Comparison of ENCODE assay signal across 11 cellular contexts in the genomic region with DNA sequence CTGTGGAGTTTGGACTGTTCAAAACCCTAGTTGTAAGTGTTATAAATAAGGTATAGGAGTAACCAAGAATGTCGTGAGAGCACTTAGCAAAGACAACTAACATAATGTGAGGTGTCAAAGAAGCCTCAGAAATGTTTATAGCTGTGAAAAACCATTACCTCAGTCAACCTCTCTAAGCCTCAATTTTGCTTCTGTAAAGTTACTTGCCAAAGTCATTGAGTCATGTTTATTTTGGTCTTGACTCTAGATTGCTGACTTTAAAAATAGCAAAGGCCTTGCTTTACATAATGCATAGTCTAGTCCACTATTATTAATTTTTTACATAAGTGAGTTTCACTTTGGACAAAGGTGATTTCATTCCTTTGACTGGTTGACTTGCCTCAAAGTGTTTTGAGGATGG.
DNase-seq lines count a peak whose midpoint lies in the region; ATAC-seq, FAIRE-seq and TF ChIP-seq lines count a peak whose summit lies in the region.
"Had no signal": no experiment of that assay in that cellular context is flagged by ENCODE, and none has a peak within 500 bp of the region (broad histone marks: within the 10 kb centered on the region; RNA-seq: fewer than 3 reads in every experiment).

No MANE protein-coding gene starts in this region.

- 63 to 72% (median 64%) methylated on average over 1 of the region's 1 CpG for WGBS in ovary, 3 donors
- 35 to 48% methylated on average over 1 of the region's 1 CpG for WGBS in upper lobe of left lung, 2 donors

- no peak overlapping the region for H3K27ac ChIP-seq in ovary
- no peak overlapping the region for H3K27ac ChIP-seq in upper lobe of left lung
- H3K27ac ChIP-seq: SK-N-MC had no signal

- H3K27me3 ChIP-seq in bronchial epithelial cell (ENCODE audit: control insufficient read depth, insufficient read depth, low read length) (no peaks in the 10 kb centered on the region), ovary (no peaks in the 10 kb centered on the region), upper lobe of left lung (no peaks in the 10 kb centered on the region)

- no peak overlapping the region for H3K4me3 ChIP-seq in bronchial epithelial cell (ENCODE audit: low read depth, low read length)
- no peak overlapping the region for H3K4me3 ChIP-seq in ovary
- no peak overlapping the region for H3K4me3 ChIP-seq in upper lobe of left lung
- H3K4me3 ChIP-seq: SK-N-MC had no signal

- ATAC-seq in GM18508 (IDR thresholded peaks at IDR 0.05; ENCODE audit: insufficient read depth, unreplicated experiment): peak; percentile 87
- peak; percentile 85 for ATAC-seq in GM21381 (IDR thresholded peaks at IDR 0.05; ENCODE audit: unreplicated experiment)
- peak; percentile 68 for ATAC-seq in HG03064 (IDR thresholded peaks at IDR 0.05; ENCODE audit: low read depth, unreplicated experiment)
- ATAC-seq in upper lobe of left lung (ENCODE audit: low FRiP score in 2 of 2): no peak
- ATAC-seq: activated CD8-positive, alpha-beta T cell treated with anti-CD3 and anti-CD28 coated beads for 36 hours had no signal

- TF ChIP-seq EP300 in ovary (IDR thresholded peaks at IDR 0.05) (no peak), upper lobe of left lung (IDR thresholded peaks at IDR 0.05) (no peak)

- no peak for FAIRE-seq in bronchial epithelial cell (lab: Jason Lieb, UNC)

- DNase-seq in bronchial epithelial cell (ENCODE audit: low read depth) (peak; percentile 47), ovary (no peak), RPMI8226 (no peak), upper lobe of left lung (no peak)
- no peak for DNase-seq in effector CD8-positive, alpha-beta T cell (lab: John Stamatoyannopoulos, UW)
- DNase-seq: activated CD8-positive, alpha-beta T cell treated with anti-CD3 and anti-CD28 coated beads for 36 hours; erythroblast had no signal

- H3K36me3 ChIP-seq in bronchial epithelial cell (ENCODE audit: control insufficient read depth, insufficient read depth, low read length) (no peaks in the 10 kb centered on the region), ovary (no peaks in the 10 kb centered on the region), upper lobe of left lung (no peaks in the 10 kb centered on the region)

- no peaks in the 10 kb centered on the region for H3K9me3 ChIP-seq in ovary
- no peaks in the 10 kb centered on the region for H3K9me3 ChIP-seq in upper lobe of left lung

- intact Hi-C loops in ovary (cut with DNase I): no loop called here

- no peaks in the 10 kb centered on the region for H3K4me1 ChIP-seq in ovary (ENCODE audit: insufficient read depth)
- H3K4me1 ChIP-seq in upper lobe of left lung: peaks cover 0 to 9% (median 0%) of the 10 kb centered on the region in 4 donors

- no peak for TF ChIP-seq CTCF in bronchial epithelial cell (IDR thresholded peaks at IDR 0.05; ENCODE audit: insufficient read depth, low read length, severe bottlenecking)
- no peak for TF ChIP-seq CTCF in ovary (IDR thresholded peaks at IDR 0.05)
- no peak for TF ChIP-seq CTCF in upper lobe of left lung (IDR thresholded peaks at IDR 0.05)

- TF ChIP-seq POLR2A in ovary (IDR thresholded peaks at IDR 0.05): no peak
- no peak for TF ChIP-seq POLR2A in upper lobe of left lung (IDR thresholded peaks at IDR 0.05)

Comparison
In these comparisons a context has a peak if more than half of its experiments do, and no peak if none do; other contexts are left out.
1. ATAC-seq: peak in GM18508 (single experiment), GM21381 (single experiment) and HG03064 (single experiment); none in upper lobe of left lung (0 of 2).